Comparison of ENCODE assay signal across 1 cellular context in the genomic region with DNA sequence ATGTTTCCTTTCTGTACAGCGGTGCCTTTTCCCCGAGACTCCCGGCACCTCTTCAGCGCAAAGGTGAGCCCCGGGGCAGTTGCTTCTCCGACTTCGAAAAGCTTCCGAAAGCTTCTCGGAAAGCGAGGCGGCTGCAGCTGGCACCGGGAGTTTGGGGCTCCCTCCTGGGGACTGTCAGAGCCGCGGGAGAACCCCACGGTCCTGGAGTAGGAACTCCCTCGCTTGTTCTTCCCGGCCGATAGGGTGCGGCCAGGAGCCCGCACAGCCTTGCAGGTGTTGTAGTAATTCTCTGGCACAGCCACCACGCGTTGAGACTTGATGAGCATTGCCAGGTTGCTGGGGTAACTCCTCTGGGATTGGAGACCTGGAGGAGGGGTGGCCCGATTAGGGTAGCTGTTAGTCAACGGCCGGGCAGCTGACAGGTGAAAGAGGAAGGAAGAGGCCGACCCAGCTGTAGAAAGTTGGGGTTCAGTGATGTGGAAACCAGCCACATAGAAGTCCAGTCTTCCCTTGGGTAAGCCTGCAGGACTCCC.
TF ChIP-seq lines count a peak whose summit lies in the region.

No MANE protein-coding gene starts in this region.

TF ChIP-seq in K562, 482 proteins besides CTCF, POLR2A, EP300 and RAD21 (continued from another document and continues in another):
- TF ChIP-seq NEUROD1 (IDR thresholded peaks at IDR 0.05; ENCODE audit: borderline replicate concordance, low read depth, low read length, partially characterized antibody) (peak; percentile 19), RB1 (IDR thresholded peaks at IDR 0.05; ENCODE audit: low read depth) (0 out of 2 replicates have a peak, but pooled peaks have one; percentile 42), ZNF41 (CRISPR knock-in tag; conservative IDR thresholded peaks at IDR 0.05) (no peak), ZNF212 (CRISPR knock-in tag; IDR thresholded peaks at IDR 0.05) (no peak), MXI1 (IDR thresholded peaks at IDR 0.05; ENCODE audit: low read depth, low read length) (0 out of 2 replicates have a peak, but pooled peaks have one; percentile 31), ZNF699 (CRISPR knock-in tag; IDR thresholded peaks at IDR 0.05; ENCODE audit: insufficient replicate concordance) (no peak), ZNF780A (CRISPR knock-in tag; IDR thresholded peaks at IDR 0.05) (no peak), NFIX (CRISPR knock-in tag; IDR thresholded peaks at IDR 0.05; ENCODE audit: low read depth) (no peak), MEF2D (tag; conservative IDR thresholded peaks at IDR 0.05; ENCODE audit: low read depth) (no peak), TFAP4 (CRISPR knock-in tag; IDR thresholded peaks at IDR 0.05; ENCODE audit: borderline replicate concordance) (peak; percentile 82), BCL6 (CRISPR knock-in tag; IDR thresholded peaks at IDR 0.05) (no peak), ZBTB2 (IDR thresholded peaks at IDR 0.05) (no peak), SPI1 (IDR thresholded peaks at IDR 0.05; ENCODE audit: borderline replicate concordance, low read depth, low read length) (no peak), TFE3 (CRISPR knock-in tag; IDR thresholded peaks at IDR 0.05) (no peak), ZNF77 (CRISPR knock-in tag; IDR thresholded peaks at IDR 0.05) (no peak), ZBTB40 (IDR thresholded peaks at IDR 0.05) (peak; percentile 30; the same call in 1 of the 2 replicates), ZBTB40 (CRISPR knock-in tag; IDR thresholded peaks at IDR 0.05) (no peak), TCF7 (IDR thresholded peaks at IDR 0.05; ENCODE audit: borderline replicate concordance) (no peak), GTF2E2 (tag; IDR thresholded peaks at IDR 0.05) (no peak), MEIS2 (IDR thresholded peaks at IDR 0.05; ENCODE audit: partially characterized antibody) (peak; percentile 23), CHD4 (IDR thresholded peaks at IDR 0.05; ENCODE audit: insufficient read depth, insufficient replicate concordance, low read depth, low read length, poor library complexity, severe bottlenecking) (peak; percentile 16), SRF (CRISPR knock-in tag; IDR thresholded peaks at IDR 0.05) (no peak), ATF7 (IDR thresholded peaks at IDR 0.05) (0 out of 2 replicates have a peak, but pooled peaks have one; percentile 4), SIN3A (IDR thresholded peaks at IDR 0.05; ENCODE audit: borderline replicate concordance in 2 of 2, control insufficient read depth in 1 of 2, low read depth in 2 of 2, low read length in 2 of 2) (peak; percentile 78 to 84; a peak in 3 of 4 replicates), CBX1 (IDR thresholded peaks at IDR 0.05; ENCODE audit: low read depth) (0 out of 2 replicates have a peak, but pooled peaks have one; percentile 25), ZNF184 (CRISPR knock-in tag; IDR thresholded peaks at IDR 0.05) (no peak), ETV1 (tag; conservative IDR thresholded peaks at IDR 0.05; ENCODE audit: low read depth) (0 out of 2 replicates have a peak, but pooled peaks have one; percentile 21), CAMTA2 (CRISPR knock-in tag; conservative IDR thresholded peaks at IDR 0.05) (no peak)
- TF ChIP-seq, protein P1, sequence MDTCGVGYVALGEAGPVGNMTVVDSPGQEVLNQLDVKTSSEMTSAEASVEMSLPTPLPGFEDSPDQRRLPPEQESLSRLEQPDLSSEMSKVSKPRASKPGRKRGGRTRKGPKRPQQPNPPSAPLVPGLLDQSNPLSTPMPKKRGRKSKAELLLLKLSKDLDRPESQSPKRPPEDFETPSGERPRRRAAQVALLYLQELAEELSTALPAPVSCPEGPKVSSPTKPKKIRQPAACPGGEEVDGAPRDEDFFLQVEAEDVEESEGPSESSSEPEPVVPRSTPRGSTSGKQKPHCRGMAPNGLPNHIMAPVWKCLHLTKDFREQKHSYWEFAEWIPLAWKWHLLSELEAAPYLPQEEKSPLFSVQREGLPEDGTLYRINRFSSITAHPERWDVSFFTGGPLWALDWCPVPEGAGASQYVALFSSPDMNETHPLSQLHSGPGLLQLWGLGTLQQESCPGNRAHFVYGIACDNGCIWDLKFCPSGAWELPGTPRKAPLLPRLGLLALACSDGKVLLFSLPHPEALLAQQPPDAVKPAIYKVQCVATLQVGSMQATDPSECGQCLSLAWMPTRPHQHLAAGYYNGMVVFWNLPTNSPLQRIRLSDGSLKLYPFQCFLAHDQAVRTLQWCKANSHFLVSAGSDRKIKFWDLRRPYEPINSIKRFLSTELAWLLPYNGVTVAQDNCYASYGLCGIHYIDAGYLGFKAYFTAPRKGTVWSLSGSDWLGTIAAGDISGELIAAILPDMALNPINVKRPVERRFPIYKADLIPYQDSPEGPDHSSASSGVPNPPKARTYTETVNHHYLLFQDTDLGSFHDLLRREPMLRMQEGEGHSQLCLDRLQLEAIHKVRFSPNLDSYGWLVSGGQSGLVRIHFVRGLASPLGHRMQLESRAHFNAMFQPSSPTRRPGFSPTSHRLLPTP (IDR thresholded peaks at IDR 0.05; ENCODE audit: borderline replicate concordance, extremely low read depth, insufficient read length), result no peak
- TF ChIP-seq, protein P2, sequence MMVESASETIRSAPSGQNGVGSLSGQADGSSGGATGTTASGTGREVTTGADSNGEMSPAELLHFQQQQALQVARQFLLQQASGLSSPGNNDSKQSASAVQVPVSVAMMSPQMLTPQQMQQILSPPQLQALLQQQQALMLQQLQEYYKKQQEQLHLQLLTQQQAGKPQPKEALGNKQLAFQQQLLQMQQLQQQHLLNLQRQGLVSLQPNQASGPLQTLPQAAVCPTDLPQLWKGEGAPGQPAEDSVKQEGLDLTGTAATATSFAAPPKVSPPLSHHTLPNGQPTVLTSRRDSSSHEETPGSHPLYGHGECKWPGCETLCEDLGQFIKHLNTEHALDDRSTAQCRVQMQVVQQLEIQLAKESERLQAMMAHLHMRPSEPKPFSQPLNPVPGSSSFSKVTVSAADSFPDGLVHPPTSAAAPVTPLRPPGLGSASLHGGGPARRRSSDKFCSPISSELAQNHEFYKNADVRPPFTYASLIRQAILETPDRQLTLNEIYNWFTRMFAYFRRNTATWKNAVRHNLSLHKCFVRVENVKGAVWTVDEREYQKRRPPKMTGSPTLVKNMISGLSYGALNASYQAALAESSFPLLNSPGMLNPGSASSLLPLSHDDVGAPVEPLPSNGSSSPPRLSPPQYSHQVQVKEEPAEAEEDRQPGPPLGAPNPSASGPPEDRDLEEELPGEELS (CRISPR knock-in tag; IDR thresholded peaks at IDR 0.05; ENCODE audit: borderline replicate concordance), result peak; percentile 30; the same call in 1 of the 2 replicates
- TF ChIP-seq, protein P3, sequence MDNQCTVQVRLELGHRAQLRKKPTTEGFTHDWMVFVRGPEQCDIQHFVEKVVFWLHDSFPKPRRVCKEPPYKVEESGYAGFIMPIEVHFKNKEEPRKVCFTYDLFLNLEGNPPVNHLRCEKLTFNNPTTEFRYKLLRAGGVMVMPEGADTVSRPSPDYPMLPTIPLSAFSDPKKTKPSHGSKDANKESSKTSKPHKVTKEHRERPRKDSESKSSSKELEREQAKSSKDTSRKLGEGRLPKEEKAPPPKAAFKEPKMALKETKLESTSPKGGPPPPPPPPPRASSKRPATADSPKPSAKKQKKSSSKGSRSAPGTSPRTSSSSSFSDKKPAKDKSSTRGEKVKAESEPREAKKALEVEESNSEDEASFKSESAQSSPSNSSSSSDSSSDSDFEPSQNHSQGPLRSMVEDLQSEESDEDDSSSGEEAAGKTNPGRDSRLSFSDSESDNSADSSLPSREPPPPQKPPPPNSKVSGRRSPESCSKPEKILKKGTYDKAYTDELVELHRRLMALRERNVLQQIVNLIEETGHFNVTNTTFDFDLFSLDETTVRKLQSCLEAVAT (IDR thresholded peaks at IDR 0.05), result no peak
- TF ChIP-seq, protein P4, sequence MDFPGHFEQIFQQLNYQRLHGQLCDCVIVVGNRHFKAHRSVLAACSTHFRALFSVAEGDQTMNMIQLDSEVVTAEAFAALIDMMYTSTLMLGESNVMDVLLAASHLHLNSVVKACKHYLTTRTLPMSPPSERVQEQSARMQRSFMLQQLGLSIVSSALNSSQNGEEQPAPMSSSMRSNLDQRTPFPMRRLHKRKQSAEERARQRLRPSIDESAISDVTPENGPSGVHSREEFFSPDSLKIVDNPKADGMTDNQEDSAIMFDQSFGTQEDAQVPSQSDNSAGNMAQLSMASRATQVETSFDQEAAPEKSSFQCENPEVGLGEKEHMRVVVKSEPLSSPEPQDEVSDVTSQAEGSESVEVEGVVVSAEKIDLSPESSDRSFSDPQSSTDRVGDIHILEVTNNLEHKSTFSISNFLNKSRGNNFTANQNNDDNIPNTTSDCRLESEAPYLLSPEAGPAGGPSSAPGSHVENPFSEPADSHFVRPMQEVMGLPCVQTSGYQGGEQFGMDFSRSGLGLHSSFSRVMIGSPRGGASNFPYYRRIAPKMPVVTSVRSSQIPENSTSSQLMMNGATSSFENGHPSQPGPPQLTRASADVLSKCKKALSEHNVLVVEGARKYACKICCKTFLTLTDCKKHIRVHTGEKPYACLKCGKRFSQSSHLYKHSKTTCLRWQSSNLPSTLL (IDR thresholded peaks at IDR 0.05), result no peak
